In genomic region chr16:85898521-85899442, GRCh38 we compare ENCODE assay signal across 7 cellular contexts.
DNase-seq lines count a peak whose midpoint lies in the region; ATAC-seq lines count a peak whose summit lies in the region.

TSS of gene IRF8 (plus strand) at chr16:85899162. CDS start at chr16:85903016, 3,854 bp downstream.

- H3K9ac ChIP-seq in duodenal mucosa (ENCODE audit: low read depth in 1 of 2, low read length in 2 of 2): peak within 1 kb of the TSS; percentile 85 to 90

- peak within 1 kb of the TSS; percentile 76 for H3K27ac ChIP-seq in duodenal mucosa (ENCODE audit: low read depth, low read length)

- H3K9me3 ChIP-seq in duodenal mucosa (ENCODE audit: control insufficient read depth in 1 of 2, low read length in 2 of 2): no peaks in the 10 kb centered on the region

- H3K4me1 ChIP-seq in duodenal mucosa (ENCODE audit: control insufficient read depth in 1 of 2, insufficient read depth in 2 of 2, low read length in 2 of 2): peaks cover 35 to 45% of the 10 kb centered on the region in 2 donors

- H3K4me3 ChIP-seq in duodenal mucosa (ENCODE audit: low read depth in 1 of 2, low read length in 2 of 2): peak within 1 kb of the TSS; percentile 76 to 77

- H3K27me3 ChIP-seq in duodenal mucosa (ENCODE audit: control insufficient read depth in 1 of 2, insufficient read depth in 2 of 2, low read length in 2 of 2): no peaks in the 10 kb centered on the region

- H3K36me3 ChIP-seq in duodenal mucosa (ENCODE audit: control insufficient read depth in 1 of 2, insufficient read depth in 2 of 2, low read length in 2 of 2): peaks cover 5 to 10% of the 10 kb centered on the region in 2 donors

- ATAC-seq in GM19043 (IDR thresholded peaks at IDR 0.05; ENCODE audit: low read depth, unreplicated experiment): peak; percentile 46
- peak; percentile 36 for ATAC-seq in HG03439 (IDR thresholded peaks at IDR 0.05; ENCODE audit: unreplicated experiment)
- no peak for ATAC-seq in GM18870 (IDR thresholded peaks at IDR 0.05; ENCODE audit: unreplicated experiment)

- DNase-seq in activated CD4-positive, alpha-beta T cell treated with anti-CD3 and anti-CD28 coated beads, Interleukin-2, amount 50 U/mL, for 48 hours: peak; percentile 81 to 84
- DNase-seq in midbrain (lab: John Stamatoyannopoulos, UW): peak; percentile 36
- peak; percentile 78 to 81 for DNase-seq in stimulated activated CD8-positive, alpha-beta memory T cell treated with anti-CD3 and anti-CD28 coated beads, Interleukin-2, amount 100 ng/mL, for 48 hours (ENCODE audit: low read depth in 2 of 2)
